ENCODE assay signal across 8 cellular contexts in genomic region chr9:112486221-112487007, GRCh38. TPM values are rescaled to one million over a fixed set of nuclear protein-coding genes. Genes with fewer than 3 reads are reported as not detected.
DNase-seq lines count a peak whose midpoint lies in the region; ATAC-seq and TF ChIP-seq lines count a peak whose summit lies in the region.

Gene KIAA1958, plus strand, starts transcription at chr9:112486827. Its CDS starts 87,254 bp downstream, at chr9:112574081.

- no peaks in the 10 kb centered on the region for H3K27me3 ChIP-seq in CD4-positive, alpha-beta memory T cell (ENCODE audit: insufficient read depth, low read length)
- no peaks in the 10 kb centered on the region for H3K27me3 ChIP-seq in endodermal cell (ENCODE audit: control insufficient read depth, insufficient read depth, low read length, poor library complexity, severe bottlenecking)

- peak; percentile 65 to 76 (median 72) for DNase-seq in CD4-positive, alpha-beta memory T cell
- DNase-seq in NCI-H774 (lab: John Stamatoyannopoulos, UW), result peak; percentile 87
- DNase-seq in activated CD8-positive, alpha-beta memory T cell treated with anti-CD3 and anti-CD28 coated beads for 4 hours (ENCODE audit: low read depth in 2 of 2), result peak; percentile 63 to 72
- peak; percentile 94 for DNase-seq in endodermal cell
- DNase-seq in mesothelial cell of epicardium (ENCODE audit: low spot score in 2 of 2, unreplicated experiment in 2 of 2), result peak; percentile 64 to 71
- peak; percentile 83 to 84 for DNase-seq in stimulated activated CD8-positive, alpha-beta memory T cell treated with anti-CD3 and anti-CD28 coated beads, Interleukin-15, amount 100 ng/mL, for 48 hours (ENCODE audit: low read depth in 2 of 2)

- H3K9ac ChIP-seq in endodermal cell (ENCODE audit: extremely low read depth, low read length, poor library complexity, severe bottlenecking), result peak within 1 kb of the TSS; percentile 62

- no peak for TF ChIP-seq CTCF in endodermal cell (conservative IDR thresholded peaks at IDR 0.05)
- TF ChIP-seq CTCF in mesothelial cell of epicardium (IDR thresholded peaks at IDR 0.05; ENCODE audit: unreplicated experiment), result no peak

- peaks cover 0 to 8% of the 10 kb centered on the region in 2 donors for H3K36me3 Mint-ChIP-seq in CD4-positive, alpha-beta memory T cell
- peaks cover 10% of the 10 kb centered on the region for H3K36me3 Mint-ChIP-seq in endodermal cell (ENCODE audit: low read depth)
- H3K36me3 Mint-ChIP-seq in mesothelial cell of epicardium, result no peaks in the 10 kb centered on the region

- H3K9me3 ChIP-seq in CD4-positive, alpha-beta memory T cell (ENCODE audit: control insufficient read depth in 1 of 2, low read length in 2 of 2), result no peaks in the 10 kb centered on the region
- H3K9me3 ChIP-seq in endodermal cell (ENCODE audit: control insufficient read depth, low read length), result no peaks in the 10 kb centered on the region

- WGBS in endodermal cell (ENCODE audit: insufficient coverage in 1 of 2, insufficient read length in 1 of 2), 2 experiments, result 1% methylated on average over 16 to 93 of the region's 93 CpGs

- H3K4me3 ChIP-seq in CD4-positive, alpha-beta memory T cell (ENCODE audit: low read length in 2 of 2), result peak within 1 kb of the TSS; percentile 77 to 78
- peak within 1 kb of the TSS; percentile 90 for H3K4me3 ChIP-seq in endodermal cell (ENCODE audit: low read length)

- H3K9me3 Mint-ChIP-seq in CD4-positive, alpha-beta memory T cell, result no peaks in the 10 kb centered on the region
- H3K9me3 Mint-ChIP-seq in endodermal cell, result no peaks in the 10 kb centered on the region
- H3K9me3 Mint-ChIP-seq in mesothelial cell of epicardium, result no peaks in the 10 kb centered on the region

- peak within 1 kb of the TSS; percentile 79 to 95 (median 92) for H3K27ac Mint-ChIP-seq in CD4-positive, alpha-beta memory T cell
- H3K27ac Mint-ChIP-seq in endodermal cell (peak within 1 kb of the TSS; percentile 98), mesothelial cell of epicardium (peak within 1 kb of the TSS; percentile 97)

- POLR2A ChIA-PET in CD4-positive, alpha-beta memory T cell (lab: Charles Lee; ENCODE audit: partially characterized antibody), result interaction anchor here (0.6 to 2.3 kb wide), 10 partner anchors 10 to 288 kb away, joined by 3 to 19 read pairs (median 4); partner anchors contain the start of genes HSDL2, INIP, PTBP3 and SNX30

- no peaks in the 10 kb centered on the region for H3K36me3 ChIP-seq in CD4-positive, alpha-beta memory T cell (ENCODE audit: insufficient read depth, low read length)
- no peaks in the 10 kb centered on the region for H3K36me3 ChIP-seq in endodermal cell (ENCODE audit: control insufficient read depth, insufficient read depth, low read length)

- ATAC-seq in GM19372 (IDR thresholded peaks at IDR 0.05; ENCODE audit: low read depth, unreplicated experiment) (peak; percentile 90), HG03521 (IDR thresholded peaks at IDR 0.05; ENCODE audit: unreplicated experiment) (peak; percentile 93)

- H3K4me1 Mint-ChIP-seq in CD4-positive, alpha-beta memory T cell, result peaks cover 9 to 28% (median 16%) of the 10 kb centered on the region in 4 donors
- H3K4me1 Mint-ChIP-seq in endodermal cell (peaks cover 34% of the 10 kb centered on the region), mesothelial cell of epicardium (peaks cover 39% of the 10 kb centered on the region)

- H3K4me1 ChIP-seq in CD4-positive, alpha-beta memory T cell (ENCODE audit: insufficient read depth, low read length), result peaks cover 8% of the 10 kb centered on the region
- peaks cover 5% of the 10 kb centered on the region for H3K4me1 ChIP-seq in endodermal cell (ENCODE audit: control insufficient read depth, insufficient read depth, low read length)

- CTCF ChIA-PET in CD4-positive, alpha-beta memory T cell (lab: Charles Lee; ENCODE audit: partially characterized antibody), result interaction anchor here (0.5 to 2.0 kb wide), 6 partner anchors 43 to 307 kb away, joined by 3 to 6 read pairs (median 4); partner anchors contain the start of genes HSDL2 and INIP

- intact Hi-C loops in CD4-positive, alpha-beta memory T cell (cut with micrococcal nuclease), result loop anchor here (1.0 to 5.0 kb wide), 5 partner anchors 44 to 1004 kb away; partner anchors contain the start of genes ECPAS, INIP and PTBP3

- no peaks in the 10 kb centered on the region for H3K27me3 Mint-ChIP-seq in CD4-positive, alpha-beta memory T cell
- H3K27me3 Mint-ChIP-seq in endodermal cell (ENCODE audit: insufficient read depth) (no peaks in the 10 kb centered on the region), mesothelial cell of epicardium (ENCODE audit: low read depth) (no peaks in the 10 kb centered on the region)

- peak within 1 kb of the TSS; percentile 42 for H3K27ac ChIP-seq in CD4-positive, alpha-beta memory T cell (ENCODE audit: low read depth, low read length)
- peak within 1 kb of the TSS; percentile 93 for H3K27ac ChIP-seq in endodermal cell (ENCODE audit: low read depth, low read length)

- peak within 1 kb of the TSS; percentile 93 to 99 (median 96) for H3K4me3 Mint-ChIP-seq in CD4-positive, alpha-beta memory T cell
- peak within 1 kb of the TSS; percentile 90 for H3K4me3 Mint-ChIP-seq in endodermal cell
- H3K4me3 Mint-ChIP-seq in mesothelial cell of epicardium, result peak within 1 kb of the TSS; percentile 97

RNA-seq across cellular contexts. Expression of gene KIAA1958, which starts in this region (rescaled TPM):
- total RNA-seq in CD4-positive, alpha-beta memory T cell, result 1 to 10 TPM; 4.3 to 5.1 TPM
- 1 to 10 TPM in 1 of 2 donors, under 1 TPM in 1; 0.63 to 1.2 TPM for polyA plus RNA-seq in CD4-positive, alpha-beta memory T cell
- total RNA-seq in endodermal cell (10 to 100 TPM; 44.6 to 50.9 TPM), mesothelial cell of epicardium (26.9 to 28.3 TPM (median 26.9 TPM) in 3 replicates)
- polyA plus RNA-seq in endodermal cell (2013, experiment 1 of 2), result 37.3 TPM
- 35.4 TPM for polyA plus RNA-seq in endodermal cell (2013, experiment 2 of 2)

Comparison
In these comparisons a context has a peak if more than half of its experiments do, and no peak if none do; other contexts are left out.
1. Peak in every context shown above with its lines: DNase-seq, ATAC-seq, H3K4me3 ChIP-seq and H3K27ac ChIP-seq.